ENCODE assay signal across 8 cellular contexts in genomic region chr19:40403262-40403984, GRCh38. TPM values are rescaled to one million over a fixed set of nuclear protein-coding genes. Genes with fewer than 3 reads are reported as not detected.
A peak's percentile ranks its signal among the peaks of the same experiment; 100 is the strongest.
DNase-seq lines count a peak whose midpoint lies in the region; ATAC-seq and TF ChIP-seq lines count a peak whose summit lies in the region.

No MANE protein-coding gene starts in this region.

- H3K9me2 ChIP-seq in MM.1S (replicated peaks; ENCODE audit: insufficient read depth, low read length): no peaks in the 10 kb centered on the region

- no peaks in the 10 kb centered on the region for H3K79me2 ChIP-seq in MM.1S (ENCODE audit: low read length)

- H3K4me1 ChIP-seq in MM.1S (ENCODE audit: low read length): peaks cover 4% of the 10 kb centered on the region
- peaks cover 22% of the 10 kb centered on the region for H3K4me1 ChIP-seq in left ventricle myocardium inferior
- peaks cover 3% of the 10 kb centered on the region for H3K4me1 ChIP-seq in rectal smooth muscle tissue (ENCODE audit: control insufficient read depth, insufficient read depth, low read length)
- H3K4me1 ChIP-seq in aorta (ENCODE audit: control insufficient read depth in 1 of 2, insufficient read depth in 2 of 2, low read length in 2 of 2): no peaks in the 10 kb centered on the region

- WGBS in aorta, 2 donors: 0 to 1% methylated on average over 35 to 41 of the region's 41 CpGs

- DNase-seq in EH (ENCODE audit: low read depth) (peak; percentile 91), H4 (ENCODE audit: low spot score) (peak; percentile 74), MM.1S (peak; percentile 89), T follicular helper cell (ENCODE audit: low read depth) (peak; percentile 66), left ventricle myocardium inferior (peak; percentile 95), aorta (peak; percentile 96 to 98)
- peak; percentile 86 for DNase-seq in activated naive CD8-positive, alpha-beta T cell treated with anti-CD3 and anti-CD28 coated beads, Interleukin-2, amount 50 U/mL, for 24 hours

- no peaks in the 10 kb centered on the region for H3F3A ChIP-seq in MM.1S (ENCODE audit: insufficient read depth, low read length)

- peak overlapping the region; percentile 98 for H3K4me2 ChIP-seq in MM.1S (ENCODE audit: low read depth, low read length)

- peak overlapping the region; percentile 80 for H3K4me3 Mint-ChIP-seq in activated naive CD8-positive, alpha-beta T cell treated with anti-CD3 and anti-CD28 coated beads, Interleukin-2, amount 50 U/mL, for 24 hours

- H3K27me3 ChIP-seq in MM.1S (replicated peaks; ENCODE audit: insufficient read depth, low read length) (no peaks in the 10 kb centered on the region), left ventricle myocardium inferior (ENCODE audit: low read depth) (no peaks in the 10 kb centered on the region), rectal smooth muscle tissue (ENCODE audit: control insufficient read depth, insufficient read depth, low read length) (no peaks in the 10 kb centered on the region), aorta (ENCODE audit: control insufficient read depth in 1 of 2, insufficient read depth in 2 of 2, low read length in 1 of 2) (no peaks in the 10 kb centered on the region)

- H3K9me3 ChIP-seq in MM.1S (replicated peaks; ENCODE audit: insufficient read depth, low read length) (no peaks in the 10 kb centered on the region), left ventricle myocardium inferior (replicated peaks) (no peaks in the 10 kb centered on the region), aorta (ENCODE audit: control insufficient read depth, low read length) (no peaks in the 10 kb centered on the region)

- no peaks in the 10 kb centered on the region for H3K36me3 Mint-ChIP-seq in activated naive CD8-positive, alpha-beta T cell treated with anti-CD3 and anti-CD28 coated beads, Interleukin-2, amount 50 U/mL, for 24 hours (ENCODE audit: low read depth)

- TF ChIP-seq CTCF in MM.1S (IDR thresholded peaks at IDR 0.05; ENCODE audit: low read length) (no peak), left ventricle myocardium inferior (IDR thresholded peaks at IDR 0.05; ENCODE audit: borderline replicate concordance) (peak; percentile 32)

- peak overlapping the region; percentile 41; the same call in 1 of the 2 replicates for H3K9ac ChIP-seq in MM.1S (ENCODE audit: low read length)
- H3K9ac ChIP-seq in rectal smooth muscle tissue (ENCODE audit: low read length): no peak overlapping the region

- ATAC-seq in activated naive CD8-positive, alpha-beta T cell treated with anti-CD3 and anti-CD28 coated beads, Interleukin-2, amount 50 U/mL, for 24 hours: peak; percentile 65
- peak; percentile 94 for ATAC-seq in aorta (ENCODE audit: low FRiP score)

- peaks cover 18% of the 10 kb centered on the region for H3K4me1 Mint-ChIP-seq in activated naive CD8-positive, alpha-beta T cell treated with anti-CD3 and anti-CD28 coated beads, Interleukin-2, amount 50 U/mL, for 24 hours

- H4K20me1 ChIP-seq in MM.1S (ENCODE audit: insufficient read depth, low read length): no peaks in the 10 kb centered on the region

- no peak overlapping the region for H3K27ac ChIP-seq in MM.1S (ENCODE audit: low read length)
- peak overlapping the region; percentile 96 for H3K27ac ChIP-seq in left ventricle myocardium inferior (replicated peaks)
- peak overlapping the region; percentile 83 for H3K27ac ChIP-seq in rectal smooth muscle tissue (ENCODE audit: low read depth, low read length)
- peak overlapping the region in 1 of 2 donors; percentile 69 for H3K27ac ChIP-seq in aorta (ENCODE audit: low read depth in 1 of 2, low read length in 2 of 2)

- intact Hi-C loops in left ventricle myocardium inferior (cut with micrococcal nuclease): no loop called here
- intact Hi-C loops in aorta (cut with DNase I): loop anchor here in 1 of 2 donors (2.0 to 5.0 kb wide), 2 partner anchors 41 to 56 kb away; partner anchors contain the start of genes C19orf47, PLD3 and SERTAD3

- no peaks in the 10 kb centered on the region for H3K9me3 Mint-ChIP-seq in activated naive CD8-positive, alpha-beta T cell treated with anti-CD3 and anti-CD28 coated beads, Interleukin-2, amount 50 U/mL, for 24 hours

- peak overlapping the region; percentile 54 for H3K4me3 ChIP-seq in MM.1S (ENCODE audit: low read length)
- peak overlapping the region; percentile 74 for H3K4me3 ChIP-seq in left ventricle myocardium inferior
- peak overlapping the region; percentile 68 for H3K4me3 ChIP-seq in rectal smooth muscle tissue (ENCODE audit: low read length)
- H3K4me3 ChIP-seq in aorta (ENCODE audit: low read length in 2 of 2): peak overlapping the region; percentile 39 to 44

- H2AFZ ChIP-seq in MM.1S (ENCODE audit: low read length): peak overlapping the region; percentile 99

- peak overlapping the region; percentile 56 for H3K27ac Mint-ChIP-seq in activated naive CD8-positive, alpha-beta T cell treated with anti-CD3 and anti-CD28 coated beads, Interleukin-2, amount 50 U/mL, for 24 hours

- H3K36me3 ChIP-seq in MM.1S (replicated peaks; ENCODE audit: insufficient read depth, low read length) (no peaks in the 10 kb centered on the region), left ventricle myocardium inferior (no peaks in the 10 kb centered on the region), rectal smooth muscle tissue (ENCODE audit: control insufficient read depth, insufficient read depth, low read length) (no peaks in the 10 kb centered on the region), aorta (ENCODE audit: control insufficient read depth in 1 of 2, insufficient read depth in 2 of 2, low read length in 1 of 2) (no peaks in the 10 kb centered on the region)

- H3K27me3 Mint-ChIP-seq in activated naive CD8-positive, alpha-beta T cell treated with anti-CD3 and anti-CD28 coated beads, Interleukin-2, amount 50 U/mL, for 24 hours: peaks cover 5% of the 10 kb centered on the region

RNA-seq across cellular contexts. Expression of gene PRX, which starts 9.8 kb away (rescaled TPM):
- total RNA-seq in H4 (2014; rRNA removed; shearing (Covaris generic)): 0.77 and 1.2 TPM in 2 replicates
- total RNA-seq in left ventricle myocardium inferior: 3.3 TPM
- total RNA-seq in aorta: 1 to 10 TPM; 4.9 to 7.6 TPM
- 1 to 10 TPM; 3.1 to 5.2 TPM for polyA plus RNA-seq in aorta

RNA-seq across cellular contexts. Expression of gene HIPK4, which starts 13.4 kb away (rescaled TPM):
- not detected in 2 replicates for total RNA-seq in H4 (2014; rRNA removed; shearing (Covaris generic))
- total RNA-seq in left ventricle myocardium inferior (not detected), aorta (under 1 TPM; 0.21 to 0.23 TPM)
- under 1 TPM in 1 of 2 donors, not detected in 1; 0.51 TPM for polyA plus RNA-seq in aorta

RNA-seq across cellular contexts. Expression of gene SERTAD1, which starts 22.4 kb away (rescaled TPM):
- total RNA-seq in H4 (2014; rRNA removed; shearing (Covaris generic)): 14.8 and 15.4 TPM in 2 replicates
- total RNA-seq in left ventricle myocardium inferior: 9.2 TPM
- total RNA-seq in aorta: 10 to 100 TPM; 19.7 to 27.8 TPM
- 10 to 100 TPM; 13.0 to 15.8 TPM for polyA plus RNA-seq in aorta

RNA-seq across cellular contexts. Expression of gene SERTAD3, which starts 40.7 kb away (rescaled TPM):
- 21.3 and 21.4 TPM in 2 replicates for total RNA-seq in H4 (2014; rRNA removed; shearing (Covaris generic))
- total RNA-seq in left ventricle myocardium inferior (16.2 TPM), aorta (10 to 100 TPM; 34.8 to 46.3 TPM)
- 10 to 100 TPM; 25.0 to 28.5 TPM for polyA plus RNA-seq in aorta

RNA-seq across cellular contexts. Expression of gene PLD3, which starts 54.9 kb away (rescaled TPM):
- 212 and 308 TPM in 2 replicates for total RNA-seq in H4 (2014; rRNA removed; shearing (Covaris generic))
- total RNA-seq in left ventricle myocardium inferior (156 TPM), aorta (100 to 1,000 TPM; 184 to 291 TPM)
- polyA plus RNA-seq in aorta: 100 to 1,000 TPM; 143 to 234 TPM
